13 cellular contexts compared by ENCODE assay signal in genomic region chr17:80694992-80695912, GRCh38.
DNase-seq lines count a peak whose midpoint lies in the region; ATAC-seq and TF ChIP-seq lines count a peak whose summit lies in the region.
"Had no signal": no experiment of that assay in that cellular context is flagged by ENCODE, and none has a peak within 500 bp of the region (broad histone marks: within the 10 kb centered on the region; RNA-seq: fewer than 3 reads in every experiment).

No MANE protein-coding gene starts in this region.

- POLR2A ChIA-PET in Panc1 (lab: Charles Lee), result interaction anchor here (0.6 kb wide), 1 partner anchor 78 kb away, joined by 3 read pairs; no protein-coding TSS in a partner anchor

- no peaks in the 10 kb centered on the region for H3K27me3 ChIP-seq in Panc1 (ENCODE audit: control insufficient read depth, insufficient read depth, low read length)
- H3K27me3 ChIP-seq in neural progenitor cell, result no peaks in the 10 kb centered on the region
- no peaks in the 10 kb centered on the region for H3K27me3 ChIP-seq in aorta (ENCODE audit: control insufficient read depth in 1 of 2, insufficient read depth in 2 of 2, low read length in 1 of 2)
- H3K27me3 ChIP-seq: brain microvascular endothelial cell had no signal

- no TSS peak for BruUV-seq in Panc1 (replicated peaks; lab: Mats Ljungman, UMichigan)

- H3K4me3 Mint-ChIP-seq in chondrocyte (ENCODE audit: unreplicated experiment) (no peak overlapping the region), neural progenitor cell (no peak overlapping the region)
- H3K4me3 Mint-ChIP-seq: stimulated activated naive B cell treated with anti-CD40 and anti-IgM and Interleukin-4, amounts not matched to agents 10 μg/mL and 1 μg/mL and 100 μg/mL, for 72 hours had no signal

- intact Hi-C loops in Panc1 (cut with micrococcal nuclease; ENCODE audit: unreplicated experiment) (no loop called here), aorta (cut with DNase I) (no loop called here)

- no peaks in the 10 kb centered on the region for H3K9me3 ChIP-seq in Panc1 (ENCODE audit: control insufficient read depth, insufficient read depth, low read depth, low read length)
- no peaks in the 10 kb centered on the region for H3K9me3 ChIP-seq in neural progenitor cell (ENCODE audit: low read depth)
- H3K9me3 ChIP-seq in aorta (ENCODE audit: control insufficient read depth, low read length), result no peaks in the 10 kb centered on the region

- H3K27me3 Mint-ChIP-seq in chondrocyte (ENCODE audit: low read depth), result no peaks in the 10 kb centered on the region
- peaks cover 3% of the 10 kb centered on the region for H3K27me3 Mint-ChIP-seq in neural progenitor cell (ENCODE audit: insufficient read depth, low read depth)
- H3K27me3 Mint-ChIP-seq: stimulated activated naive B cell treated with anti-CD40 and anti-IgM and Interleukin-4, amounts not matched to agents 10 μg/mL and 1 μg/mL and 100 μg/mL, for 72 hours had no signal

- H3K36me3 Mint-ChIP-seq in chondrocyte (ENCODE audit: low read depth) (no peaks in the 10 kb centered on the region), neural progenitor cell (peaks cover 10% of the 10 kb centered on the region)

- H3K4me1 ChIP-seq in Panc1 (ENCODE audit: control insufficient read depth, insufficient read depth, low read length) (peaks cover 6% of the 10 kb centered on the region), neural progenitor cell (peaks cover 44% of the 10 kb centered on the region), aorta (ENCODE audit: control insufficient read depth in 1 of 2, insufficient read depth in 2 of 2, low read length in 2 of 2) (no peaks in the 10 kb centered on the region)

- WGBS in aorta, 2 donors, result 90% methylated on average over 28 of the region's 28 CpGs

- peaks cover 22% of the 10 kb centered on the region for H3K4me1 Mint-ChIP-seq in chondrocyte (ENCODE audit: low read depth)
- peaks cover 43% of the 10 kb centered on the region for H3K4me1 Mint-ChIP-seq in neural progenitor cell

- H3K27ac ChIP-seq in Panc1 (ENCODE audit: low read length) (no peak overlapping the region), neural progenitor cell (no peak overlapping the region), aorta (ENCODE audit: low read depth in 1 of 2, low read length in 2 of 2) (no peak overlapping the region)
- H3K27ac ChIP-seq: brain microvascular endothelial cell had no signal

- H3K4me2 ChIP-seq in neural progenitor cell, result no peak overlapping the region

- in situ Hi-C loops in Panc1 (cut with HindIII; ENCODE audit: low pct_unique_long_range_greater_than_20kb, low sequenced_read_pairs), result no loop called here

- peaks cover 18% of the 10 kb centered on the region for H4K20me1 ChIP-seq in neural progenitor cell (ENCODE audit: low read depth)

- H3K79me2 ChIP-seq in neural progenitor cell (ENCODE audit: low read depth), result peaks cover 30% of the 10 kb centered on the region

- no peaks in the 10 kb centered on the region for H3K36me3 ChIP-seq in Panc1 (ENCODE audit: control insufficient read depth, insufficient read depth, low read length)
- H3K36me3 ChIP-seq in neural progenitor cell, result no peaks in the 10 kb centered on the region
- H3K36me3 ChIP-seq in aorta (ENCODE audit: control insufficient read depth in 1 of 2, insufficient read depth in 2 of 2, low read length in 1 of 2), result no peaks in the 10 kb centered on the region
- H3K36me3 ChIP-seq: brain microvascular endothelial cell had no signal

- no peak for DNase-seq in activated CD4-positive, CD25-positive, alpha-beta regulatory T cell treated with anti-CD3 and anti-CD28 coated beads, Interleukin-2, amount 50 U/mL, for 72 hours
- DNase-seq in Panc1 (ENCODE audit: low read depth, low spot score) (no peak), chondrocyte (ENCODE audit: low spot score) (no peak), neural progenitor cell (ENCODE audit: low spot score) (no peak), NCI-H226 (no peak), aorta (no peak)
- DNase-seq: ACHN; brain microvascular endothelial cell; NCI-H2107; stimulated activated naive B cell treated with anti-CD40 and anti-IgM and Interleukin-4, amounts not matched to agents 10 μg/mL and 1 μg/mL and 100 μg/mL, for 72 hours had no signal

- no peak overlapping the region for H2AFZ ChIP-seq in neural progenitor cell (replicated peaks)

- H3K27ac Mint-ChIP-seq in chondrocyte (ENCODE audit: unreplicated experiment), result peak overlapping the region; percentile 5
- peak overlapping the region; percentile 29 for H3K27ac Mint-ChIP-seq in neural progenitor cell
- H3K27ac Mint-ChIP-seq: stimulated activated naive B cell treated with anti-CD40 and anti-IgM and Interleukin-4, amounts not matched to agents 10 μg/mL and 1 μg/mL and 100 μg/mL, for 72 hours had no signal

- ATAC-seq in activated CD4-positive, CD25-positive, alpha-beta regulatory T cell treated with anti-CD3 and anti-CD28 coated beads, Interleukin-2, amount 50 U/mL, for 24 hours, result peak; percentile 25 to 74
- 0 out of 2 replicates have a peak, but pooled peaks have one; percentile 25 for ATAC-seq in Panc1
- no peak for ATAC-seq in aorta (ENCODE audit: low FRiP score)
- ATAC-seq in GM21717 (IDR thresholded peaks at IDR 0.05; ENCODE audit: unreplicated experiment), result no peak
- ATAC-seq: Right ventricle myocardium inferior; stimulated activated naive B cell treated with anti-CD40 and anti-IgM and Interleukin-4, amounts not matched to agents 10 μg/mL and 1 μg/mL and 100 μg/mL, for 72 hours had no signal

- peaks cover 4% of the 10 kb centered on the region for H3F3A ChIP-seq in neural progenitor cell (ENCODE audit: low read depth)

- no peak overlapping the region for H3K9ac ChIP-seq in neural progenitor cell

- CTCF ChIA-PET in Panc1 (lab: Charles Lee), result no interaction called here

- H3K4me3 ChIP-seq in Panc1 (ENCODE audit: low read depth in 2 of 2, low read length in 2 of 2) (no peak overlapping the region), neural progenitor cell (no peak overlapping the region), aorta (ENCODE audit: low read length in 2 of 2) (no peak overlapping the region)

- H3K9me3 Mint-ChIP-seq in chondrocyte (ENCODE audit: low read depth) (peaks cover 4% of the 10 kb centered on the region), neural progenitor cell (peaks cover 9% of the 10 kb centered on the region)

- no peak for TF ChIP-seq CTCF in Panc1 (IDR thresholded peaks at IDR 0.05)
- TF ChIP-seq CTCF in chondrocyte (IDR thresholded peaks at IDR 0.05), result no peak
- no peak for TF ChIP-seq CTCF in neural progenitor cell (IDR thresholded peaks at IDR 0.05)

Comparison
In these comparisons a context has a peak if more than half of its experiments do, and no peak if none do; other contexts are left out.
1. ATAC-seq: peak in activated CD4-positive, CD25-positive, alpha-beta regulatory T cell treated with anti-CD3 and anti-CD28 coated beads, Interleukin-2, amount 50 U/mL, for 24 hours (2 of 2) and Panc1 (single experiment); none in aorta (single experiment) and GM21717 (single experiment).